In the genomic region with DNA sequence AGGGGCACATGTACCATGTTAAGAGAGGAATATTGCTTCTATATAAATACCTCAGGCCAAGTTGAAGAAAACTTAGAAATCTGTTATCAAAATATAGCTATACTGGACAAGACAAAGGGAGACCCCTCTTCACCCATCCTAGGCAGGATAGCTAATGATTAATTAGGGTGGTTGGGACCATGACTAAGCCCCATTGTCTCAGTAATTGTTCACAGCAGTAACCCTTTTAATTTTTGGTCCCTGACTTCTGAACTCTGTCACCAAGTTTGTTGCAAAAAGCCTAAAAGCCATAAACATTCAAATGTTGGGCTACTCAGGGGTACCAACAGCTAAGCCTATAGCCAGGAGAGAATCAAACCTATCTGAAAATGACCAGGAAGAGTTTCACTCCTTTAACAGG, we compare ENCODE assay signal across 1 cellular context.
A peak's percentile ranks its signal among the peaks of the same experiment; 100 is the strongest.
TF ChIP-seq lines count a peak whose summit lies in the region.

No MANE protein-coding gene starts in this region.

TF ChIP-seq in HepG2, 621 proteins besides CTCF, POLR2A, EP300 and RAD21 (continued from another document):
- TF ChIP-seq ZNF770 (CRISPR knock-in tag; IDR thresholded peaks at IDR 0.05) = no peak
- no peak for TF ChIP-seq SETDB1 (CRISPR knock-in tag; IDR thresholded peaks at IDR 0.05; ENCODE audit: borderline replicate concordance)
- TF ChIP-seq DR1 (CRISPR knock-in tag; IDR thresholded peaks at IDR 0.05) = no peak
- TF ChIP-seq ZNF674 (CRISPR knock-in tag; IDR thresholded peaks at IDR 0.05; ENCODE audit: low read depth) = no peak
- no peak for TF ChIP-seq MED1 (CRISPR knock-in tag; IDR thresholded peaks at IDR 0.05)
- TF ChIP-seq, protein P1, sequence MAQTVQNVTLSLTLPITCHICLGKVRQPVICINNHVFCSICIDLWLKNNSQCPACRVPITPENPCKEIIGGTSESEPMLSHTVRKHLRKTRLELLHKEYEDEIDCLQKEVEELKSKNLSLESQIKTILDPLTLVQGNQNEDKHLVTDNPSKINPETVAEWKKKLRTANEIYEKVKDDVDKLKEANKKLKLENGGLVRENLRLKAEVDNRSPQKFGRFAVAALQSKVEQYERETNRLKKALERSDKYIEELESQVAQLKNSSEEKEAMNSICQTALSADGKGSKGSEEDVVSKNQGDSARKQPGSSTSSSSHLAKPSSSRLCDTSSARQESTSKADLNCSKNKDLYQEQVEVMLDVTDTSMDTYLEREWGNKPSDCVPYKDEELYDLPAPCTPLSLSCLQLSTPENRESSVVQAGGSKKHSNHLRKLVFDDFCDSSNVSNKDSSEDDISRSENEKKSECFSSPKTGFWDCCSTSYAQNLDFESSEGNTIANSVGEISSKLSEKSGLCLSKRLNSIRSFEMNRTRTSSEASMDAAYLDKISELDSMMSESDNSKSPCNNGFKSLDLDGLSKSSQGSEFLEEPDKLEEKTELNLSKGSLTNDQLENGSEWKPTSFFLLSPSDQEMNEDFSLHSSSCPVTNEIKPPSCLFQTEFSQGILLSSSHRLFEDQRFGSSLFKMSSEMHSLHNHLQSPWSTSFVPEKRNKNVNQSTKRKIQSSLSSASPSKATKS (CRISPR knock-in tag; IDR thresholded peaks at IDR 0.05) = no peak
- TF ChIP-seq PAF1 (CRISPR knock-in tag; IDR thresholded peaks at IDR 0.05) = no peak
- TF ChIP-seq FUBP1 (CRISPR knock-in tag; IDR thresholded peaks at IDR 0.05; ENCODE audit: borderline replicate concordance) = no peak
- peak; percentile 20; the same call in 1 of the 2 replicates for TF ChIP-seq NR2F6 (IDR thresholded peaks at IDR 0.05)
- TF ChIP-seq NR2F6 (CRISPR knock-in tag; IDR thresholded peaks at IDR 0.05) = no peak
- no peak for TF ChIP-seq ZSCAN9 (CRISPR knock-in tag; IDR thresholded peaks at IDR 0.05; ENCODE audit: borderline replicate concordance)
- TF ChIP-seq, protein P2, sequence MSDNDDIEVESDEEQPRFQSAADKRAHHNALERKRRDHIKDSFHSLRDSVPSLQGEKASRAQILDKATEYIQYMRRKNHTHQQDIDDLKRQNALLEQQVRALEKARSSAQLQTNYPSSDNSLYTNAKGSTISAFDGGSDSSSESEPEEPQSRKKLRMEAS (IDR thresholded peaks at IDR 0.05) = no peak
- TF ChIP-seq, protein P3, sequence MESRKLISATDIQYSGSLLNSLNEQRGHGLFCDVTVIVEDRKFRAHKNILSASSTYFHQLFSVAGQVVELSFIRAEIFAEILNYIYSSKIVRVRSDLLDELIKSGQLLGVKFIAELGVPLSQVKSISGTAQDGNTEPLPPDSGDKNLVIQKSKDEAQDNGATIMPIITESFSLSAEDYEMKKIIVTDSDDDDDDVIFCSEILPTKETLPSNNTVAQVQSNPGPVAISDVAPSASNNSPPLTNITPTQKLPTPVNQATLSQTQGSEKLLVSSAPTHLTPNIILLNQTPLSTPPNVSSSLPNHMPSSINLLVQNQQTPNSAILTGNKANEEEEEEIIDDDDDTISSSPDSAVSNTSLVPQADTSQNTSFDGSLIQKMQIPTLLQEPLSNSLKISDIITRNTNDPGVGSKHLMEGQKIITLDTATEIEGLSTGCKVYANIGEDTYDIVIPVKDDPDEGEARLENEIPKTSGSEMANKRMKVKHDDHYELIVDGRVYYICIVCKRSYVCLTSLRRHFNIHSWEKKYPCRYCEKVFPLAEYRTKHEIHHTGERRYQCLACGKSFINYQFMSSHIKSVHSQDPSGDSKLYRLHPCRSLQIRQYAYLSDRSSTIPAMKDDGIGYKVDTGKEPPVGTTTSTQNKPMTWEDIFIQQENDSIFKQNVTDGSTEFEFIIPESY (CRISPR knock-in tag; IDR thresholded peaks at IDR 0.05) = no peak
- no peak for TF ChIP-seq TAF15 (IDR thresholded peaks at IDR 0.05; ENCODE audit: low read depth, low read length, poor library complexity, severe bottlenecking)
- no peak for TF ChIP-seq ZNF749 (CRISPR knock-in tag; IDR thresholded peaks at IDR 0.05; ENCODE audit: borderline replicate concordance)
- no peak for TF ChIP-seq SMARCC2 (IDR thresholded peaks at IDR 0.05)
- TF ChIP-seq ZNF724P (CRISPR knock-in tag; IDR thresholded peaks at IDR 0.05; ENCODE audit: borderline replicate concordance) = no peak
- 0 out of 2 replicates have a peak, but pooled peaks have one; percentile 22 for TF ChIP-seq HDAC1 (CRISPR knock-in tag; IDR thresholded peaks at IDR 0.05)
- no peak for TF ChIP-seq ZNF83 (CRISPR knock-in tag; IDR thresholded peaks at IDR 0.05; ENCODE audit: borderline replicate concordance)
- peak; percentile 21; the same call in 1 of the 2 replicates for TF ChIP-seq HNF4A (CRISPR knock-in tag; IDR thresholded peaks at IDR 0.05)
- no peak for TF ChIP-seq MXI1 (IDR thresholded peaks at IDR 0.05; ENCODE audit: borderline replicate concordance, low read depth, low read length)
- TF ChIP-seq SOX6 (IDR thresholded peaks at IDR 0.05) = no peak
- TF ChIP-seq SOX6 (CRISPR knock-in tag; IDR thresholded peaks at IDR 0.05) = peak; percentile 87
- TF ChIP-seq ZNF343 (CRISPR knock-in tag; IDR thresholded peaks at IDR 0.05) = no peak
- TF ChIP-seq ZNF225 (CRISPR knock-in tag; IDR thresholded peaks at IDR 0.05) = no peak
- no peak for TF ChIP-seq FIP1L1 (IDR thresholded peaks at IDR 0.05; ENCODE audit: borderline replicate concordance, insufficient read depth, low read depth, low read length)
- TF ChIP-seq, protein P4, sequence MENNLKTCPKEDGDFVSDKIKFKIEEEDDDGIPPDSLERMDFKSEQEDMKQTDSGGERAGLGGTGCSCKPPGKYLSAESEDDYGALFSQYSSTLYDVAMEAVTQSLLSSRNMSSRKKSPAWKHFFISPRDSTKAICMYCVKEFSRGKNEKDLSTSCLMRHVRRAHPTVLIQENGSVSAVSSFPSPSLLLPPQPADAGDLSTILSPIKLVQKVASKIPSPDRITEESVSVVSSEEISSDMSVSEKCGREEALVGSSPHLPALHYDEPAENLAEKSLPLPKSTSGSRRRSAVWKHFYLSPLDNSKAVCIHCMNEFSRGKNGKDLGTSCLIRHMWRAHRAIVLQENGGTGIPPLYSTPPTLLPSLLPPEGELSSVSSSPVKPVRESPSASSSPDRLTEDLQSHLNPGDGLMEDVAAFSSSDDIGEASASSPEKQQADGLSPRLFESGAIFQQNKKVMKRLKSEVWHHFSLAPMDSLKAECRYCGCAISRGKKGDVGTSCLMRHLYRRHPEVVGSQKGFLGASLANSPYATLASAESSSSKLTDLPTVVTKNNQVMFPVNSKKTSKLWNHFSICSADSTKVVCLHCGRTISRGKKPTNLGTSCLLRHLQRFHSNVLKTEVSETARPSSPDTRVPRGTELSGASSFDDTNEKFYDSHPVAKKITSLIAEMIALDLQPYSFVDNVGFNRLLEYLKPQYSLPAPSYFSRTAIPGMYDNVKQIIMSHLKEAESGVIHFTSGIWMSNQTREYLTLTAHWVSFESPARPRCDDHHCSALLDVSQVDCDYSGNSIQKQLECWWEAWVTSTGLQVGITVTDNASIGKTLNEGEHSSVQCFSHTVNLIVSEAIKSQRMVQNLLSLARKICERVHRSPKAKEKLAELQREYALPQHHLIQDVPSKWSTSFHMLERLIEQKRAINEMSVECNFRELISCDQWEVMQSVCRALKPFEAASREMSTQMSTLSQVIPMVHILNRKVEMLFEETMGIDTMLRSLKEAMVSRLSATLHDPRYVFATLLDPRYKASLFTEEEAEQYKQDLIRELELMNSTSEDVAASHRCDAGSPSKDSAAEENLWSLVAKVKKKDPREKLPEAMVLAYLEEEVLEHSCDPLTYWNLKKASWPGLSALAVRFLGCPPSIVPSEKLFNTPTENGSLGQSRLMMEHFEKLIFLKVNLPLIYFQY (CRISPR knock-in tag; IDR thresholded peaks at IDR 0.05; ENCODE audit: borderline replicate concordance) = no peak
- no peak for TF ChIP-seq ARNT2 (CRISPR knock-in tag; IDR thresholded peaks at IDR 0.05; ENCODE audit: low read depth)
- TF ChIP-seq ZNF558 (CRISPR knock-in tag; IDR thresholded peaks at IDR 0.05; ENCODE audit: borderline replicate concordance) = no peak
- no peak for TF ChIP-seq ZNF841 (CRISPR knock-in tag; IDR thresholded peaks at IDR 0.05; ENCODE audit: borderline replicate concordance)
- TF ChIP-seq ZNF337 (CRISPR knock-in tag; IDR thresholded peaks at IDR 0.05; ENCODE audit: borderline replicate concordance, low read depth) = no peak
- no peak for TF ChIP-seq TBL1XR1 (IDR thresholded peaks at IDR 0.05; ENCODE audit: borderline replicate concordance, low read length, partially characterized antibody)
- no peak for TF ChIP-seq FOXP1 (IDR thresholded peaks at IDR 0.05)
- TF ChIP-seq FOXP1 (CRISPR knock-in tag; IDR thresholded peaks at IDR 0.05) = 0 out of 2 replicates have a peak, but pooled peaks have one; percentile 7
- no peak for TF ChIP-seq ZMYM2 (CRISPR knock-in tag; IDR thresholded peaks at IDR 0.05)
- no peak for TF ChIP-seq CSRNP2 (CRISPR knock-in tag; conservative IDR thresholded peaks at IDR 0.05; ENCODE audit: low read depth)
- TF ChIP-seq MIXL1 (CRISPR knock-in tag; IDR thresholded peaks at IDR 0.05) = 0 out of 2 replicates have a peak, but pooled peaks have one; percentile 34
- no peak for TF ChIP-seq SCMH1 (CRISPR knock-in tag; IDR thresholded peaks at IDR 0.05; ENCODE audit: borderline replicate concordance)
TF ChIP-seq in HepG2: peak in this region for 12.
